ENCODE assay signal across 1 cellular context in genomic region chr2:71748227-71748626, GRCh38.
TF ChIP-seq lines count a peak whose summit lies in the region.

No MANE protein-coding gene starts in this region.

TF ChIP-seq in K562, 482 proteins besides CTCF, POLR2A, EP300 and RAD21 (continued from another document and continues in another):
- TF ChIP-seq, protein P1, sequence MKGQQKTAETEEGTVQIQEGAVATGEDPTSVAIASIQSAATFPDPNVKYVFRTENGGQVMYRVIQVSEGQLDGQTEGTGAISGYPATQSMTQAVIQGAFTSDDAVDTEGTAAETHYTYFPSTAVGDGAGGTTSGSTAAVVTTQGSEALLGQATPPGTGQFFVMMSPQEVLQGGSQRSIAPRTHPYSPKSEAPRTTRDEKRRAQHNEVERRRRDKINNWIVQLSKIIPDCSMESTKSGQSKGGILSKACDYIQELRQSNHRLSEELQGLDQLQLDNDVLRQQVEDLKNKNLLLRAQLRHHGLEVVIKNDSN (CRISPR knock-in tag; IDR thresholded peaks at IDR 0.05): no peak
- TF ChIP-seq NRF1 (conservative IDR thresholded peaks at IDR 0.05 in 1 of 2, IDR thresholded peaks at IDR 0.05 in 1 of 2) (no peak; a peak in 1 of 4 replicates), RCOR1 (IDR thresholded peaks at IDR 0.05; ENCODE audit: borderline replicate concordance in 1 of 2, low read depth in 2 of 2, low read length in 2 of 2) (peak in 1 of 2 experiments; percentile 81; a peak in 1 of 4 replicates), ZHX1 (conservative IDR thresholded peaks at IDR 0.05; ENCODE audit: low read length) (no peak), ZC3H8 (IDR thresholded peaks at IDR 0.05) (no peak), HNRNPL (IDR thresholded peaks at IDR 0.05; ENCODE audit: low read depth, low read length) (no peak), NR4A1 (CRISPR knock-in tag; IDR thresholded peaks at IDR 0.05) (no peak), NR4A1 (tag; IDR thresholded peaks at IDR 0.05) (peak; percentile 72; the same call in 1 of the 2 replicates), TFE3 (CRISPR knock-in tag; IDR thresholded peaks at IDR 0.05) (peak; percentile 43; the same call in 1 of the 2 replicates), POLR2AphosphoS2 (IDR thresholded peaks at IDR 0.05; ENCODE audit: low read length) (no peak), MAFK (IDR thresholded peaks at IDR 0.05; ENCODE audit: low read length) (peak; percentile 92), JUN (IDR thresholded peaks at IDR 0.05; ENCODE audit: borderline replicate concordance, low read depth, low read length) (peak; percentile 49; the same call in 1 of the 2 replicates), JUN (CRISPR knock-in tag; IDR thresholded peaks at IDR 0.05; ENCODE audit: borderline replicate concordance) (no peak), PML (IDR thresholded peaks at IDR 0.05; ENCODE audit: low read length) (no peak), TARDBP (IDR thresholded peaks at IDR 0.05) (no peak), CHD4 (IDR thresholded peaks at IDR 0.05; ENCODE audit: insufficient read depth, insufficient replicate concordance, low read depth, low read length, poor library complexity, severe bottlenecking) (no peak), KDM2B (CRISPR knock-in tag; IDR thresholded peaks at IDR 0.05) (no peak), SMAD1 (IDR thresholded peaks at IDR 0.05; ENCODE audit: low read depth, low read length, partially characterized antibody) (no peak), KDM1A (IDR thresholded peaks at IDR 0.05) (peak in 1 of 2 experiments; percentile 60; a peak in 2 of 4 replicates), EP400 (IDR thresholded peaks at IDR 0.05) (peak; percentile 15; the same call in 1 of the 2 replicates), ZBTB49 (CRISPR knock-in tag; IDR thresholded peaks at IDR 0.05; ENCODE audit: borderline replicate concordance) (no peak), ZNF766 (CRISPR knock-in tag; conservative IDR thresholded peaks at IDR 0.05) (0 out of 2 replicates have a peak, but pooled peaks have one; percentile 51), TRIM28 (IDR thresholded peaks at IDR 0.05) (0 out of 2 replicates have a peak, but pooled peaks have one; percentile 37), RBM15 (IDR thresholded peaks at IDR 0.05; ENCODE audit: insufficient read depth, low read length) (no peak), PHB2 (IDR thresholded peaks at IDR 0.05; ENCODE audit: low read depth) (no peak), SMARCC2 (IDR thresholded peaks at IDR 0.05; ENCODE audit: low read depth) (no peak), ZNF583 (CRISPR knock-in tag; IDR thresholded peaks at IDR 0.05) (no peak), SPI1 (IDR thresholded peaks at IDR 0.05; ENCODE audit: borderline replicate concordance, low read depth, low read length) (no peak; the same call in 1 of the 2 replicates), ZZZ3 (IDR thresholded peaks at IDR 0.05) (no peak), NCOA1 (IDR thresholded peaks at IDR 0.05; ENCODE audit: low read depth) (0 out of 2 replicates have a peak, but pooled peaks have one; percentile 21), NCOR1 (IDR thresholded peaks at IDR 0.05) (no peak; the same call in 1 of the 2 replicates), NCOA4 (IDR thresholded peaks at IDR 0.05; ENCODE audit: partially characterized antibody) (no peak), TEAD2 (tag; IDR thresholded peaks at IDR 0.05) (no peak), ZNF644 (tag; IDR thresholded peaks at IDR 0.05; ENCODE audit: low read depth) (no peak), ZNF354B (CRISPR knock-in tag; IDR thresholded peaks at IDR 0.05) (no peak), ZSCAN29 (IDR thresholded peaks at IDR 0.05) (no peak), CXXC5 (CRISPR knock-in tag; IDR thresholded peaks at IDR 0.05) (peak; percentile 46; the same call in 1 of the 2 replicates), HOXB6 (CRISPR knock-in tag; IDR thresholded peaks at IDR 0.05; ENCODE audit: borderline replicate concordance) (no peak), KDM5B (IDR thresholded peaks at IDR 0.05; ENCODE audit: insufficient replicate concordance, low read depth, low read length) (no peak), RFX1 (IDR thresholded peaks at IDR 0.05) (no peak), E2F6 (IDR thresholded peaks at IDR 0.05; ENCODE audit: borderline replicate concordance in 1 of 2, extremely low read depth in 1 of 2, insufficient read depth in 1 of 2, insufficient read length in 1 of 2, low read depth in 1 of 2, low read length in 1 of 2, poor library complexity in 1 of 2, severe bottlenecking in 1 of 2) (peak in 1 of 2 experiments; percentile 27), HDAC8 (tag; IDR thresholded peaks at IDR 0.05) (no peak), ZNF174 (CRISPR knock-in tag; IDR thresholded peaks at IDR 0.05) (no peak), FOXJ2 (tag; IDR thresholded peaks at IDR 0.05) (no peak), ERF (CRISPR knock-in tag; IDR thresholded peaks at IDR 0.05) (no peak), ZNF134 (CRISPR knock-in tag; conservative IDR thresholded peaks at IDR 0.05) (peak; percentile 56; the same call in 1 of the 2 replicates), PCBP1 (IDR thresholded peaks at IDR 0.05; ENCODE audit: low read depth, low read length, poor library complexity, severe bottlenecking) (no peak), SIX5 (IDR thresholded peaks at IDR 0.05; ENCODE audit: borderline replicate concordance in 1 of 2, insufficient read depth in 1 of 2, low read depth in 1 of 2, low read length in 2 of 2) (no peak), HNRNPK (IDR thresholded peaks at IDR 0.05; ENCODE audit: low read depth, low read length, poor library complexity, severe bottlenecking) (no peak), GATAD2A (IDR thresholded peaks at IDR 0.05) (no peak), BMI1 (IDR thresholded peaks at IDR 0.05; ENCODE audit: low read length) (no peak), FOSL1 (tag; conservative IDR thresholded peaks at IDR 0.05) (peak; percentile 84), C11orf30 (IDR thresholded peaks at IDR 0.05; ENCODE audit: low read depth) (peak; percentile 96), ESRRA (IDR thresholded peaks at IDR 0.05; ENCODE audit: borderline replicate concordance, low read depth) (peak; percentile 86)
- TF ChIP-seq, protein P2, sequence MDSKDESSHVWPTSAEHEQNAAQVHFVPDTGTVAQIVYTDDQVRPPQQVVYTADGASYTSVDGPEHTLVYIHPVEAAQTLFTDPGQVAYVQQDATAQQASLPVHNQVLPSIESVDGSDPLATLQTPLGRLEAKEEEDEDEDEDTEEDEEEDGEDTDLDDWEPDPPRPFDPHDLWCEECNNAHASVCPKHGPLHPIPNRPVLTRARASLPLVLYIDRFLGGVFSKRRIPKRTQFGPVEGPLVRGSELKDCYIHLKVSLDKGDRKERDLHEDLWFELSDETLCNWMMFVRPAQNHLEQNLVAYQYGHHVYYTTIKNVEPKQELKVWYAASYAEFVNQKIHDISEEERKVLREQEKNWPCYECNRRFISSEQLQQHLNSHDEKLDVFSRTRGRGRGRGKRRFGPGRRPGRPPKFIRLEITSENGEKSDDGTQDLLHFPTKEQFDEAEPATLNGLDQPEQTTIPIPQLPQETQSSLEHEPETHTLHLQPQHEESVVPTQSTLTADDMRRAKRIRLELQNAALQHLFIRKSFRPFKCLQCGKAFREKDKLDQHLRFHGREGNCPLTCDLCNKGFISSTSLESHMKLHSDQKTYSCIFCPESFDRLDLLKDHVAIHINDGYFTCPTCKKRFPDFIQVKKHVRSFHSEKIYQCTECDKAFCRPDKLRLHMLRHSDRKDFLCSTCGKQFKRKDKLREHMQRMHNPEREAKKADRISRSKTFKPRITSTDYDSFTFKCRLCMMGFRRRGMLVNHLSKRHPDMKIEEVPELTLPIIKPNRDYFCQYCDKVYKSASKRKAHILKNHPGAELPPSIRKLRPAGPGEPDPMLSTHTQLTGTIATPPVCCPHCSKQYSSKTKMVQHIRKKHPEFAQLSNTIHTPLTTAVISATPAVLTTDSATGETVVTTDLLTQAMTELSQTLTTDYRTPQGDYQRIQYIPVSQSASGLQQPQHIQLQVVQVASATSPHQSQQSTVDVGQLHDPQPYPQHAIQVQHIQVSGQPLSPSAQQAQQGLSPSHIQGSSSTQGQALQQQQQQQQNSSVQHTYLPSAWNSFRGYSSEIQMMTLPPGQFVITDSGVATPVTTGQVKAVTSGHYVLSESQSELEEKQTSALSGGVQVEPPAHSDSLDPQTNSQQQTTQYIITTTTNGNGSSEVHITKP (IDR thresholded peaks at IDR 0.05; ENCODE audit: partially characterized antibody): no peak
- TF ChIP-seq, protein P3, sequence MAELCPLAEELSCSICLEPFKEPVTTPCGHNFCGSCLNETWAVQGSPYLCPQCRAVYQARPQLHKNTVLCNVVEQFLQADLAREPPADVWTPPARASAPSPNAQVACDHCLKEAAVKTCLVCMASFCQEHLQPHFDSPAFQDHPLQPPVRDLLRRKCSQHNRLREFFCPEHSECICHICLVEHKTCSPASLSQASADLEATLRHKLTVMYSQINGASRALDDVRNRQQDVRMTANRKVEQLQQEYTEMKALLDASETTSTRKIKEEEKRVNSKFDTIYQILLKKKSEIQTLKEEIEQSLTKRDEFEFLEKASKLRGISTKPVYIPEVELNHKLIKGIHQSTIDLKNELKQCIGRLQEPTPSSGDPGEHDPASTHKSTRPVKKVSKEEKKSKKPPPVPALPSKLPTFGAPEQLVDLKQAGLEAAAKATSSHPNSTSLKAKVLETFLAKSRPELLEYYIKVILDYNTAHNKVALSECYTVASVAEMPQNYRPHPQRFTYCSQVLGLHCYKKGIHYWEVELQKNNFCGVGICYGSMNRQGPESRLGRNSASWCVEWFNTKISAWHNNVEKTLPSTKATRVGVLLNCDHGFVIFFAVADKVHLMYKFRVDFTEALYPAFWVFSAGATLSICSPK (IDR thresholded peaks at IDR 0.05; ENCODE audit: borderline replicate concordance): no peak
- TF ChIP-seq, protein P4, sequence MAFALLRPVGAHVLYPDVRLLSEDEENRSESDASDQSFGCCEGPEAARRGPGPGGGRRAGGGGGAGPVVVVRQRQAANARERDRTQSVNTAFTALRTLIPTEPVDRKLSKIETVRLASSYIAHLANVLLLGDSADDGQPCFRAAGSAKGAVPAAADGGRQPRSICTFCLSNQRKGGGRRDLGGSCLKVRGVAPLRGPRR (CRISPR knock-in tag; IDR thresholded peaks at IDR 0.05): no peak
- TF ChIP-seq, protein P5, sequence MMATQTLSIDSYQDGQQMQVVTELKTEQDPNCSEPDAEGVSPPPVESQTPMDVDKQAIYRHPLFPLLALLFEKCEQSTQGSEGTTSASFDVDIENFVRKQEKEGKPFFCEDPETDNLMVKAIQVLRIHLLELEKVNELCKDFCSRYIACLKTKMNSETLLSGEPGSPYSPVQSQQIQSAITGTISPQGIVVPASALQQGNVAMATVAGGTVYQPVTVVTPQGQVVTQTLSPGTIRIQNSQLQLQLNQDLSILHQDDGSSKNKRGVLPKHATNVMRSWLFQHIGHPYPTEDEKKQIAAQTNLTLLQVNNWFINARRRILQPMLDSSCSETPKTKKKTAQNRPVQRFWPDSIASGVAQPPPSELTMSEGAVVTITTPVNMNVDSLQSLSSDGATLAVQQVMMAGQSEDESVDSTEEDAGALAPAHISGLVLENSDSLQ (IDR thresholded peaks at IDR 0.05): no peak
